In genomic region chr12:128796439-128797118, GRCh38 we compare ENCODE assay signal across 15 cellular contexts. TPM values are rescaled to one million over a fixed set of nuclear protein-coding genes. Genes with fewer than 3 reads are reported as not detected.
DNase-seq lines count a peak whose midpoint lies in the region; ATAC-seq, FAIRE-seq and TF ChIP-seq lines count a peak whose summit lies in the region.
"Had no signal": no experiment of that assay in that cellular context is flagged by ENCODE, and none has a peak within 500 bp of the region (broad histone marks: within the 10 kb centered on the region; RNA-seq: fewer than 3 reads in every experiment).

No MANE protein-coding gene starts in this region.

- peak overlapping the region in 1 of 2 experiments; percentile 52 for H3K4ac ChIP-seq in mesenchymal stem cell (ENCODE audit: low read depth in 1 of 2, low read length in 2 of 2)

- H3K4me1 ChIP-seq in OCI-LY7 (ENCODE audit: insufficient read depth, low read length, poor library complexity, severe bottlenecking), result peaks cover 85% of the 10 kb centered on the region
- H3K4me1 ChIP-seq in mesenchymal stem cell (ENCODE audit: control insufficient read depth, insufficient read depth, low read depth, low read length), result peaks cover 37% of the 10 kb centered on the region
- H3K4me1 ChIP-seq in small intestine (ENCODE audit: control insufficient read depth in 2 of 2, insufficient read depth in 1 of 2, low read depth in 1 of 2, low read length in 1 of 2), result no peaks in the 10 kb centered on the region
- H3K4me1 ChIP-seq in colonic mucosa, result no peaks in the 10 kb centered on the region
- H3K4me1 ChIP-seq: breast epithelium had no signal

- TF ChIP-seq CTCF in OCI-LY7 (conservative IDR thresholded peaks at IDR 0.05; ENCODE audit: low read length) (no peak), colonic mucosa (IDR thresholded peaks at IDR 0.05) (no peak)

- no peak overlapping the region for H2BK15ac ChIP-seq in mesenchymal stem cell (ENCODE audit: low read depth, poor library complexity, severe bottlenecking)

- peak overlapping the region; percentile 47 to 90 for H3K18ac ChIP-seq in mesenchymal stem cell (ENCODE audit: low read depth in 1 of 2, low read length in 2 of 2)

- no TSS peak for BruUV-seq in OCI-LY7 (replicated peaks; lab: Mats Ljungman, UMichigan)

- H3K27ac ChIP-seq in OCI-LY7 (ENCODE audit: low read depth, low read length, poor library complexity, severe bottlenecking), result peak overlapping the region; percentile 100
- peak overlapping the region; percentile 96 for H3K27ac ChIP-seq in mesenchymal stem cell (ENCODE audit: low read length, poor library complexity, severe bottlenecking)
- H3K27ac ChIP-seq in small intestine (ENCODE audit: low read depth in 1 of 2, low read length in 1 of 2), result no peak overlapping the region
- no peak overlapping the region for H3K27ac ChIP-seq in colonic mucosa
- H3K27ac ChIP-seq: HL-60 had no signal

- H3K9me3 ChIP-seq in OCI-LY7 (ENCODE audit: low read length), result no peaks in the 10 kb centered on the region
- H3K9me3 ChIP-seq in mesenchymal stem cell (ENCODE audit: control insufficient read depth, low read length), result no peaks in the 10 kb centered on the region
- no peaks in the 10 kb centered on the region for H3K9me3 ChIP-seq in small intestine (ENCODE audit: control insufficient read depth, low read depth)
- no peaks in the 10 kb centered on the region for H3K9me3 ChIP-seq in colonic mucosa
- H3K9me3 ChIP-seq: breast epithelium, heart right ventricle had no signal

- WGBS in mesenchymal stem cell, result 95% methylated on average over 19 of the region's 19 CpGs
- WGBS in small intestine, 3 donors, result 92 to 95% (median 95%) methylated on average over 19 of the region's 19 CpGs

- peak overlapping the region; percentile 56 for H4K8ac ChIP-seq in mesenchymal stem cell (ENCODE audit: low read length)

- H3K9ac ChIP-seq in mesenchymal stem cell (ENCODE audit: low read length) (no peak overlapping the region), colonic mucosa (ENCODE audit: low read depth in 2 of 2, low read length in 2 of 2) (no peak overlapping the region)

- peaks cover under 1% of the 10 kb centered on the region; the same call in 1 of the 2 replicates for H4K20me1 ChIP-seq in OCI-LY7 (ENCODE audit: insufficient read depth, low read length)

- H3K4me2 ChIP-seq in OCI-LY7 (ENCODE audit: low read length) (peak overlapping the region; percentile 78), mesenchymal stem cell (ENCODE audit: low read length, poor library complexity, severe bottlenecking) (no peak overlapping the region)

- H3K27me3 ChIP-seq in mesenchymal stem cell (ENCODE audit: control insufficient read depth in 1 of 2, insufficient read depth in 1 of 2, low read length in 2 of 2) (no peaks in the 10 kb centered on the region), small intestine (ENCODE audit: control insufficient read depth in 2 of 2, insufficient read depth in 2 of 2, low read length in 2 of 2) (no peaks in the 10 kb centered on the region), colonic mucosa (no peaks in the 10 kb centered on the region)
- H3K27me3 ChIP-seq: breast epithelium, heart right ventricle had no signal

- no peak for DNase-seq in stimulated activated naive CD8-positive, alpha-beta T cell treated with anti-CD3 and anti-CD28 coated beads, Interleukin-15, Interleukin-2, amounts not matched to agents 100 U/mL and 50 U/mL, for 24 hours
- DNase-seq in OCI-LY7 (ENCODE audit: low spot score) (peak; percentile 82), mesenchymal stem cell (no peak), small intestine (no peak), colonic mucosa (no peak), retina (no peak)
- DNase-seq: EL, heart right ventricle, NCI-H446 had no signal

- peaks cover 92% of the 10 kb centered on the region for H3K36me3 Mint-ChIP-seq in stimulated activated naive CD8-positive, alpha-beta T cell treated with anti-CD3 and anti-CD28 coated beads, Interleukin-15, Interleukin-2, amounts not matched to agents 100 ng/mL and 50 ng/mL, for 24 hours (ENCODE audit: low read depth)

- H3K4me3 ChIP-seq in OCI-LY7 (ENCODE audit: low read depth, low read length, poor library complexity, severe bottlenecking), result peak overlapping the region; percentile 44
- no peak overlapping the region for H3K4me3 ChIP-seq in mesenchymal stem cell (ENCODE audit: insufficient read depth in 1 of 2, low read depth in 1 of 2, low read length in 2 of 2)
- no peak overlapping the region for H3K4me3 ChIP-seq in small intestine (ENCODE audit: low read depth in 1 of 2, low read length in 2 of 2)
- H3K4me3 ChIP-seq in colonic mucosa, result no peak overlapping the region
- H3K4me3 ChIP-seq: breast epithelium, heart right ventricle had no signal

- intact Hi-C loops in OCI-LY7 (cut with micrococcal nuclease; ENCODE audit: unreplicated experiment) (loop anchor here (1.0 kb wide), 2 partner anchors 22 to 34 kb away; no protein-coding TSS in a partner anchor), colonic mucosa (cut with DNase I) (no loop called here)

- peaks cover 30% of the 10 kb centered on the region; the same call in 1 of the 2 replicates for H3K79me2 ChIP-seq in OCI-LY7 (ENCODE audit: insufficient read depth, low read depth, low read length)

- POLR2A ChIA-PET in OCI-LY7 (lab: Charles Lee), result interaction anchor here (0.6 to 5.4 kb wide), 10 partner anchors 10 to 68 kb away, joined by 3 to 60 read pairs (median 7); partner anchors contain the start of gene SLC15A4

- H3K79me1 ChIP-seq in mesenchymal stem cell (replicated peaks; ENCODE audit: low read length, poor library complexity, severe bottlenecking), result peaks cover 29% of the 10 kb centered on the region

- peak overlapping the region in 1 of 2 experiments; percentile 34 for H3K23ac ChIP-seq in mesenchymal stem cell (ENCODE audit: low read length in 2 of 2)

- H3K4me3 Mint-ChIP-seq in stimulated activated naive CD8-positive, alpha-beta T cell treated with anti-CD3 and anti-CD28 coated beads, Interleukin-15, Interleukin-2, amounts not matched to agents 100 ng/mL and 50 ng/mL, for 24 hours, result peak overlapping the region; percentile 10
- H3K4me3 Mint-ChIP-seq: activated T-helper 1 cell treated with anti-CD3 and anti-CD28 coated beads, Interleukin-12 subunit alpha, Interleukin-12 subunit beta, Interleukin-2, Interleukin-4 antibody, amounts not matched to agents 30 ng/mL and 10 ng/mL and 1 ng/mL, durations not matched to agents 14 hours and 24 hours and 36 hours had no signal

- H3K36me3 ChIP-seq in OCI-LY7 (ENCODE audit: insufficient read depth, low read length) (peaks cover 87% of the 10 kb centered on the region), mesenchymal stem cell (ENCODE audit: control insufficient read depth in 1 of 2, insufficient read depth in 2 of 2, low read depth in 1 of 2, low read length in 2 of 2) (peaks cover 49 to 96% of the 10 kb centered on the region in 2 experiments), small intestine (ENCODE audit: control insufficient read depth in 2 of 2, insufficient read depth in 2 of 2, low read length in 2 of 2) (peaks cover 16 to 24% of the 10 kb centered on the region in 2 donors), colonic mucosa (peaks cover 6% of the 10 kb centered on the region)

- peak overlapping the region; percentile 95 for H2AK5ac ChIP-seq in mesenchymal stem cell (ENCODE audit: low read length, severe bottlenecking)

- H3K4me1 Mint-ChIP-seq in stimulated activated naive CD8-positive, alpha-beta T cell treated with anti-CD3 and anti-CD28 coated beads, Interleukin-15, Interleukin-2, amounts not matched to agents 100 ng/mL and 50 ng/mL, for 24 hours (ENCODE audit: low read depth), result peaks cover 70% of the 10 kb centered on the region

- H2BK12ac ChIP-seq in mesenchymal stem cell (ENCODE audit: low read length in 2 of 2), result peak overlapping the region; percentile 31 to 58

- no peak overlapping the region for H2BK120ac ChIP-seq in mesenchymal stem cell (ENCODE audit: low read depth, low read length)

- no peaks in the 10 kb centered on the region for H3K9me3 Mint-ChIP-seq in stimulated activated naive CD8-positive, alpha-beta T cell treated with anti-CD3 and anti-CD28 coated beads, Interleukin-15, Interleukin-2, amounts not matched to agents 100 ng/mL and 50 ng/mL, for 24 hours
- H3K9me3 Mint-ChIP-seq: activated T-helper 1 cell treated with anti-CD3 and anti-CD28 coated beads, Interleukin-12 subunit alpha, Interleukin-12 subunit beta, Interleukin-2, Interleukin-4 antibody, amounts not matched to agents 30 ng/mL and 10 ng/mL and 1 ng/mL, durations not matched to agents 14 hours and 24 hours and 36 hours had no signal

- H3K27me3 Mint-ChIP-seq in stimulated activated naive CD8-positive, alpha-beta T cell treated with anti-CD3 and anti-CD28 coated beads, Interleukin-15, Interleukin-2, amounts not matched to agents 100 ng/mL and 50 ng/mL, for 24 hours, result no peaks in the 10 kb centered on the region

- peak overlapping the region; percentile 19 for H2BK5ac ChIP-seq in mesenchymal stem cell (ENCODE audit: low read depth, low read length, poor library complexity, severe bottlenecking)

- H3K14ac ChIP-seq in mesenchymal stem cell (ENCODE audit: low read length in 2 of 2), result peak overlapping the region in 1 of 2 experiments; percentile 58

- CTCF ChIA-PET in OCI-LY7 (lab: Charles Lee; ENCODE audit: unreplicated experiment), result interaction anchor here (0.7 to 1.8 kb wide), 6 partner anchors 11 to 33 kb away, joined by 3 to 5 read pairs (median 3); no protein-coding TSS in a partner anchor

- H3K9me2 ChIP-seq in OCI-LY7 (ENCODE audit: insufficient read depth, low read length), result no peaks in the 10 kb centered on the region

- ATAC-seq in stimulated activated naive CD8-positive, alpha-beta T cell treated with anti-CD3 and anti-CD28 coated beads, Interleukin-15, Interleukin-2, amounts not matched to agents 100 U/mL and 50 U/mL, for 24 hours, result no peak
- no peak for ATAC-seq in HG03521 (IDR thresholded peaks at IDR 0.05; ENCODE audit: unreplicated experiment)
- ATAC-seq: left lobe of liver had no signal

- no peak for FAIRE-seq in small intestine (lab: Jason Lieb, UNC)

- peak overlapping the region; percentile 55 for H3K27ac Mint-ChIP-seq in stimulated activated naive CD8-positive, alpha-beta T cell treated with anti-CD3 and anti-CD28 coated beads, Interleukin-15, Interleukin-2, amounts not matched to agents 100 ng/mL and 50 ng/mL, for 24 hours
- H3K27ac Mint-ChIP-seq: activated T-helper 1 cell treated with anti-CD3 and anti-CD28 coated beads, Interleukin-12 subunit alpha, Interleukin-12 subunit beta, Interleukin-2, Interleukin-4 antibody, amounts not matched to agents 30 ng/mL and 10 ng/mL and 1 ng/mL, durations not matched to agents 14 hours and 24 hours and 36 hours had no signal

- H4K91ac ChIP-seq in mesenchymal stem cell (ENCODE audit: low read length), result peak overlapping the region; percentile 83

- no peak overlapping the region for H2AFZ ChIP-seq in OCI-LY7 (ENCODE audit: low read length)
- no peak overlapping the region for H2AFZ ChIP-seq in mesenchymal stem cell (ENCODE audit: low read depth, low read length)

RNA-seq across cellular contexts. Expression of gene SLC15A4, which starts 27.2 kb away (rescaled TPM):
- 46.7 and 53.3 TPM in 2 replicates for total RNA-seq in OCI-LY7 (2014; rRNA removed; shearing (Covaris generic))
- total RNA-seq in OCI-LY7 (2022) (72.8 and 87.3 TPM in 2 replicates), colonic mucosa (10 to 100 TPM; 12.0 to 12.8 TPM)
- polyA plus RNA-seq in mesenchymal stem cell (2013, experiment 1 of 2), result 20.3 TPM
- 20.9 TPM for polyA plus RNA-seq in mesenchymal stem cell (2013, experiment 2 of 2)
- 10 to 100 TPM in 1 of 3 donors, 1 to 10 TPM in 2; 6.5 to 10.2 (median 6.8) TPM for polyA plus RNA-seq in small intestine

RNA-seq across cellular contexts. Expression of gene GLT1D1, which starts 56.7 kb away (rescaled TPM):
- not detected in 2 replicates for total RNA-seq in OCI-LY7 (2014; rRNA removed; shearing (Covaris generic))
- total RNA-seq in OCI-LY7 (2022) (0.32 and 0.41 TPM in 2 replicates), colonic mucosa (under 1 TPM; 0.17 to 0.45 TPM)
- polyA plus RNA-seq in mesenchymal stem cell (2013, experiment 1 of 2), result not detected
- polyA plus RNA-seq in mesenchymal stem cell (2013, experiment 2 of 2), result not detected
- polyA plus RNA-seq in small intestine, result under 1 TPM in 1 of 3 donors, not detected in 2; 0.67 TPM

Comparison
In these comparisons a context has a peak if more than half of its experiments do, and no peak if none do; other contexts are left out.
1. H3K27ac ChIP-seq: peak in OCI-LY7 (single experiment) and mesenchymal stem cell (single experiment); none in small intestine (0 of 2) and colonic mucosa (single experiment).